ENCODE assay signal across 8 cellular contexts in the genomic region with DNA sequence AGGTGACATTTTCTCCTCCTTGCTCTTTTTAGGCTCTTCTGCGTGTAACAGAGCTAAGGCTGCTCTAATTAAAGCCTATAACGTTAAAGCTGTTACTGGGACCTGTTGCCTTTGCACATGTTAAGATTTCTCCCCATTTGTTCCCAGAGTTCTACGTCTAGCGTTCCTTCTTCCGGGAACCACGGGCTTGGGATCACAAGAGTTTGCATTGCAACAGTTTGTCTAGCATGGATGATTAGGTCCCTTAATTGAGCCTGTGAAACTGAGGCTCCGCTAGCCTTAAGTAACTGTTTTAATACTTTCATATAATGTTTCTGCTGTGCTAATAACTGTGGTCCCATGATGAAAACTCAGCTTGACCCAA. TPM values are rescaled to one million over a fixed set of nuclear protein-coding genes. Genes with fewer than 3 reads are reported as not detected.
DNase-seq lines count a peak whose midpoint lies in the region; TF ChIP-seq lines count a peak whose summit lies in the region.

No MANE protein-coding gene starts in this region.

- H3K9me3 Mint-ChIP-seq in endothelial cell (ENCODE audit: unreplicated experiment), result no peaks in the 10 kb centered on the region
- no peaks in the 10 kb centered on the region for H3K9me3 Mint-ChIP-seq in nephron

- peak overlapping the region; percentile 80 for H3K4me3 Mint-ChIP-seq in endothelial cell (ENCODE audit: unreplicated experiment)
- peak overlapping the region; percentile 70 to 84 (median 80) for H3K4me3 Mint-ChIP-seq in nephron

- H3K27me3 ChIP-seq in BE2C (peaks cover 64% of the 10 kb centered on the region), Loucy (ENCODE audit: insufficient read depth, low read length, poor library complexity, severe bottlenecking) (no peaks in the 10 kb centered on the region), HAP-1 (ENCODE audit: low read depth) (peaks cover 10% of the 10 kb centered on the region)

- in situ Hi-C loops in KBM-7 (cut with MboI; ENCODE audit: low pct_unique_long_range_greater_than_20kb, low sequenced_read_pairs), result no loop called here
- in situ Hi-C loops in HAP-1 (cut with MboI; ENCODE audit: low sequenced_read_pairs), result no loop called here

- H3K27ac ChIP-seq in caudate nucleus (ENCODE audit: low read depth, low read length), result no peak overlapping the region

- H3K4me1 Mint-ChIP-seq in endothelial cell (ENCODE audit: unreplicated experiment), result peaks cover 15% of the 10 kb centered on the region
- H3K4me1 Mint-ChIP-seq in nephron, result peaks cover 15% of the 10 kb centered on the region

- H3K79me2 ChIP-seq in Loucy (ENCODE audit: insufficient read depth, low read length), result no peaks in the 10 kb centered on the region

- DNase-seq in BE2C (no peak), endothelial cell (ENCODE audit: low spot score) (no peak), caudate nucleus (lab: John Stamatoyannopoulos, UW) (no peak), KBM-7 (no peak), HAP-1 (ENCODE audit: low spot score in 2 of 2) (no peak)
- no peak for DNase-seq in activated CD4-positive, CD25-positive, alpha-beta regulatory T cell treated with anti-CD3 and anti-CD28 coated beads, Interleukin-2, amount 50 U/mL, for 72 hours

- H3K36me3 Mint-ChIP-seq in endothelial cell (ENCODE audit: low read depth, unreplicated experiment), result no peaks in the 10 kb centered on the region
- no peaks in the 10 kb centered on the region for H3K36me3 Mint-ChIP-seq in nephron (ENCODE audit: low read depth)

- H3K4me2 ChIP-seq in Loucy (ENCODE audit: low read depth, low read length, poor library complexity, severe bottlenecking), result peak overlapping the region; percentile 72

- H3K36me3 ChIP-seq in BE2C (no peaks in the 10 kb centered on the region), Loucy (ENCODE audit: insufficient read depth, low read length) (no peaks in the 10 kb centered on the region), HAP-1 (replicated peaks) (no peaks in the 10 kb centered on the region)

- H3K27ac Mint-ChIP-seq in endothelial cell (ENCODE audit: unreplicated experiment) (no peak overlapping the region), nephron (peak overlapping the region; percentile 72 to 90 (median 76))

- H3K27me3 Mint-ChIP-seq in endothelial cell (ENCODE audit: unreplicated experiment), result no peaks in the 10 kb centered on the region
- H3K27me3 Mint-ChIP-seq in nephron (ENCODE audit: low read depth), result peaks cover 49% of the 10 kb centered on the region

- H3F3A ChIP-seq in Loucy (ENCODE audit: low read depth), result no peaks in the 10 kb centered on the region

- H3K4me3 ChIP-seq in BE2C (ENCODE audit: low read depth, low read length), result peak overlapping the region; percentile 18; the same call in 1 of the 2 replicates
- H3K4me3 ChIP-seq in Loucy (ENCODE audit: low read length, poor library complexity, severe bottlenecking), result peak overlapping the region; percentile 67
- no peak overlapping the region; the same call in 1 of the 2 replicates for H3K4me3 ChIP-seq in HAP-1

- no peaks in the 10 kb centered on the region for H3K9me2 ChIP-seq in Loucy (replicated peaks; ENCODE audit: low read depth, low read length)

- no peaks in the 10 kb centered on the region for H4K20me1 ChIP-seq in Loucy (ENCODE audit: insufficient read depth, low read length, poor library complexity, severe bottlenecking)

- no peak for TF ChIP-seq CTCF in BE2C (IDR thresholded peaks at IDR 0.05; ENCODE audit: low read depth, low read length)
- no peak for TF ChIP-seq CTCF in Loucy (conservative IDR thresholded peaks at IDR 0.05; ENCODE audit: low read length)
- TF ChIP-seq CTCF in endothelial cell (IDR thresholded peaks at IDR 0.05; ENCODE audit: unreplicated experiment), result no peak
- no peak for TF ChIP-seq CTCF in nephron (IDR thresholded peaks at IDR 0.05; ENCODE audit: unreplicated experiment in 3 of 3)

- H3K9me3 ChIP-seq in BE2C, result no peaks in the 10 kb centered on the region
- H3K9me3 ChIP-seq in Loucy (ENCODE audit: insufficient read depth, low read depth, low read length), result no peaks in the 10 kb centered on the region
- no peaks in the 10 kb centered on the region for H3K9me3 ChIP-seq in HAP-1

- H2AFZ ChIP-seq in Loucy (ENCODE audit: low read length), result peak overlapping the region; percentile 94

- H3K9ac ChIP-seq in Loucy (ENCODE audit: low read depth, low read length, poor library complexity, severe bottlenecking), result peak overlapping the region; percentile 53

- no peaks in the 10 kb centered on the region for H3K4me1 ChIP-seq in BE2C
- peaks cover 10% of the 10 kb centered on the region for H3K4me1 ChIP-seq in Loucy (ENCODE audit: insufficient read depth, low read length, poor library complexity, severe bottlenecking)
- H3K4me1 ChIP-seq in HAP-1, result peaks cover 7% of the 10 kb centered on the region

RNA-seq across cellular contexts. Expression of gene LYZ, which starts 16.7 kb away (rescaled TPM):
- polyA plus RNA-seq in BE2C (2012; ENCODE audit: insufficient read depth, insufficient read length, low read depth), result not detected
- total RNA-seq in endothelial cell (ENCODE audit: unreplicated experiment), result 3.6 TPM

RNA-seq across cellular contexts. Expression of gene YEATS4, which starts 28.1 kb away (rescaled TPM):
- 12.8 TPM for polyA plus RNA-seq in BE2C (2012; ENCODE audit: insufficient read depth, insufficient read length, low read depth)
- total RNA-seq in endothelial cell (ENCODE audit: unreplicated experiment), result 16.8 TPM
